Comparison of ENCODE assay signal across 11 cellular contexts in genomic region chr5:124707516-124707915, GRCh38. TPM values are rescaled to one million over a fixed set of nuclear protein-coding genes. Genes with fewer than 3 reads are reported as not detected.
DNase-seq lines count a peak whose midpoint lies in the region; ATAC-seq, FAIRE-seq and TF ChIP-seq lines count a peak whose summit lies in the region.
"Had no signal": no experiment of that assay in that cellular context is flagged by ENCODE, and none has a peak within 500 bp of the region (broad histone marks: within the 10 kb centered on the region; RNA-seq: fewer than 3 reads in every experiment).

No MANE protein-coding gene starts in this region.

- no peaks in the 10 kb centered on the region for H3K36me3 ChIP-seq in astrocyte (ENCODE audit: insufficient read depth, low read length)
- H3K36me3 ChIP-seq: esophagus squamous epithelium had no signal

- H3T11ph ChIP-seq in H9 (ENCODE audit: low read length) = no peak overlapping the region

- H2BK20ac ChIP-seq in H9 (ENCODE audit: low read depth, low read length, poor library complexity, severe bottlenecking) = no peak overlapping the region

- H3K4me1 Mint-ChIP-seq in H9 = peaks cover 93 to 98% of the 10 kb centered on the region in 2 experiments
- peaks cover 69% of the 10 kb centered on the region for H3K4me1 Mint-ChIP-seq in astrocyte (ENCODE audit: low read depth, unreplicated experiment)
- peaks cover 72% of the 10 kb centered on the region for H3K4me1 Mint-ChIP-seq in osteocyte (ENCODE audit: unreplicated experiment)
- no peaks in the 10 kb centered on the region for H3K4me1 Mint-ChIP-seq in MCF 10A (ENCODE audit: insufficient read depth, unreplicated experiment)

- H3K4me3 Mint-ChIP-seq in H9 (peak overlapping the region in 1 of 2 experiments; percentile 66; a peak in 2 of 5 replicates), astrocyte (ENCODE audit: unreplicated experiment) (no peak overlapping the region), osteocyte (ENCODE audit: unreplicated experiment) (no peak overlapping the region), MCF 10A (ENCODE audit: unreplicated experiment) (no peak overlapping the region)

- no peak overlapping the region for H2BK120ac ChIP-seq in H9 (ENCODE audit: low read depth, low read length, poor library complexity, severe bottlenecking)

- H3K79me2 ChIP-seq in H9 (ENCODE audit: insufficient read depth, low read length) (peaks cover 58% of the 10 kb centered on the region), astrocyte (ENCODE audit: insufficient read depth, low read length) (peaks cover 72% of the 10 kb centered on the region)

- H3K23ac ChIP-seq in H9 (ENCODE audit: insufficient read length, low read depth, low read length) = no peak overlapping the region

- H4K20me1 ChIP-seq in H9 (ENCODE audit: control insufficient read depth, insufficient read depth, insufficient read length) = no peaks in the 10 kb centered on the region
- H4K20me1 ChIP-seq in astrocyte (ENCODE audit: insufficient read depth, low read length) = peaks cover 74% of the 10 kb centered on the region

- H4K5ac ChIP-seq in H9 (ENCODE audit: insufficient read length, low read depth, low read length) = no peak overlapping the region

- FAIRE-seq in astrocyte (lab: Jason Lieb, UNC) = no peak

- H2AFZ ChIP-seq in H9 (ENCODE audit: low read length) (no peak overlapping the region), astrocyte (ENCODE audit: low read depth, low read length) (no peak overlapping the region)

- H3K36me3 Mint-ChIP-seq in H9 (ENCODE audit: insufficient read depth in 1 of 3, low read depth in 3 of 3) (peaks cover 1 to 10% (median 4%) of the 10 kb centered on the region in 3 experiments; a peak in 6 of 7 replicates), astrocyte (ENCODE audit: low read depth, unreplicated experiment) (peaks cover 18% of the 10 kb centered on the region), osteocyte (ENCODE audit: unreplicated experiment) (peaks cover 9% of the 10 kb centered on the region), MCF 10A (ENCODE audit: insufficient read depth, unreplicated experiment) (peaks cover 4% of the 10 kb centered on the region)

- H2AK5ac ChIP-seq in H9 (ENCODE audit: insufficient read length, low read length) = no peak overlapping the region

- H3K4me3 ChIP-seq in astrocyte (ENCODE audit: insufficient read depth, low read depth, low read length) = no peak overlapping the region

- H3K14ac ChIP-seq in H9 (ENCODE audit: insufficient read depth, low read length) = no peak overlapping the region

- H3K9me3 ChIP-seq in H9 (ENCODE audit: control insufficient read depth, low read depth, low read length) = no peaks in the 10 kb centered on the region
- no peaks in the 10 kb centered on the region for H3K9me3 ChIP-seq in astrocyte (ENCODE audit: insufficient read depth, low read depth, low read length)
- H3K9me3 ChIP-seq: esophagus squamous epithelium had no signal

- peaks cover 13% of the 10 kb centered on the region for H3K79me1 ChIP-seq in H9 (ENCODE audit: insufficient read depth, low read depth, low read length, poor library complexity, severe bottlenecking)

- H3K4me1 ChIP-seq in H9 (ENCODE audit: insufficient read depth, low read length) (peaks cover 28% of the 10 kb centered on the region; the same call in 1 of the 2 replicates), astrocyte (ENCODE audit: insufficient read depth, low read length) (peaks cover 8% of the 10 kb centered on the region)

- no peak overlapping the region for H2BK15ac ChIP-seq in H9 (ENCODE audit: low read depth, low read length)

- H4K8ac ChIP-seq in H9 (replicated peaks; ENCODE audit: insufficient read length, low read depth, low read length) = no peak overlapping the region

- H3K27ac Mint-ChIP-seq in H9 (peak overlapping the region; percentile 84 to 96 (median 90); a peak in 6 of 7 replicates), astrocyte (ENCODE audit: unreplicated experiment) (no peak overlapping the region), osteocyte (ENCODE audit: unreplicated experiment) (peak overlapping the region; percentile 59), MCF 10A (ENCODE audit: low read depth, unreplicated experiment) (no peak overlapping the region)

- no peak for TF ChIP-seq CTCF in GM13977 (IDR thresholded peaks at IDR 0.05; ENCODE audit: extremely low read depth, insufficient read depth, missing control alignments)
- no peak for TF ChIP-seq CTCF in H9 (conservative IDR thresholded peaks at IDR 0.05)
- no peak for TF ChIP-seq CTCF in astrocyte (IDR thresholded peaks at IDR 0.05; ENCODE audit: insufficient read depth, low read depth, low read length)
- TF ChIP-seq CTCF in osteocyte (IDR thresholded peaks at IDR 0.05) = no peak
- no peak for TF ChIP-seq CTCF in MCF 10A (IDR thresholded peaks at IDR 0.05; ENCODE audit: unreplicated experiment)

- no peak overlapping the region for H2BK5ac ChIP-seq in H9 (ENCODE audit: insufficient read length, low read length)

- no peak overlapping the region for H3K18ac ChIP-seq in H9 (ENCODE audit: insufficient read length, low read depth, low read length)

- no peak overlapping the region for H2BK12ac ChIP-seq in H9 (ENCODE audit: insufficient read length, low read depth, low read length)

- H3K23me2 ChIP-seq in H9 (ENCODE audit: insufficient read length, low read depth, low read length, poor library complexity, severe bottlenecking) = no peaks in the 10 kb centered on the region

- H3K27me3 Mint-ChIP-seq in H9 (ENCODE audit: low read depth) (no peaks in the 10 kb centered on the region), astrocyte (ENCODE audit: low read depth, unreplicated experiment) (no peaks in the 10 kb centered on the region), osteocyte (ENCODE audit: unreplicated experiment) (no peaks in the 10 kb centered on the region), MCF 10A (ENCODE audit: insufficient read depth, unreplicated experiment) (no peaks in the 10 kb centered on the region)

- H3K4me2 ChIP-seq in H9 (ENCODE audit: insufficient read depth, insufficient read length, low read length) (peak overlapping the region; percentile 2), astrocyte (ENCODE audit: low read length) (peak overlapping the region; percentile 67)

- no peak for ATAC-seq in esophagus mucosa

- peak; percentile 54 for DNase-seq in GM13977 (ENCODE audit: low spot score)
- no peak for DNase-seq in H9
- no peak for DNase-seq in astrocyte (ENCODE audit: low read depth)
- no peak for DNase-seq in osteocyte (ENCODE audit: extremely low spot score, unreplicated experiment)
- DNase-seq in stimulated activated CD4-positive, alpha-beta T cell treated with anti-CD3 and anti-CD28 coated beads, Interleukin-2, amount 100 ng/mL, for 48 hours = no peak
- no peak for DNase-seq in MCF 10A (ENCODE audit: unreplicated experiment)
- DNase-seq in superior temporal gyrus (ENCODE audit: extremely low spot score) = no peak
- DNase-seq: esophagus squamous epithelium, KG1, NCI-H446 had no signal

- CTCF ChIA-PET in MCF 10A (lab: Yijun Ruan, JAX) = interaction anchor here (0.9 kb wide), 1 partner anchor 10 kb away, joined by 3 read pairs; no protein-coding TSS in a partner anchor

- intact Hi-C loops in MCF 10A (cut with micrococcal nuclease) = no loop called here

- no TSS peak for BruUV-seq in MCF 10A (replicated peaks; lab: Mats Ljungman, UMichigan)

- no CpG with 5 or more reads among the region's 6 CpGs for whole genome bisulfite sequencing in H9 (ENCODE audit: extremely low coverage, insufficient read length, low lambda C conversion rate)

- H3K27me3 ChIP-seq in H9 (ENCODE audit: insufficient read depth, low read length) (no peaks in the 10 kb centered on the region), astrocyte (ENCODE audit: insufficient read depth, low read length) (no peaks in the 10 kb centered on the region)
- H3K27me3 ChIP-seq: esophagus squamous epithelium had no signal

- no peak overlapping the region for H4K91ac ChIP-seq in H9 (ENCODE audit: insufficient read length, low read depth, low read length)

- POLR2A ChIA-PET in MCF 10A (lab: Yijun Ruan, JAX) = interaction anchor here (0.9 kb wide), 1 partner anchor 9 kb away, joined by 3 read pairs; no protein-coding TSS in a partner anchor

- no peak overlapping the region for H3K9ac ChIP-seq in H9 (ENCODE audit: extremely low read depth, insufficient read length, low read length)
- H3K9ac ChIP-seq in astrocyte (ENCODE audit: low read length) = no peak overlapping the region

- H3K9me3 Mint-ChIP-seq in H9 = no peaks in the 10 kb centered on the region
- no peaks in the 10 kb centered on the region for H3K9me3 Mint-ChIP-seq in astrocyte (ENCODE audit: unreplicated experiment)
- H3K9me3 Mint-ChIP-seq in osteocyte (ENCODE audit: unreplicated experiment) = no peaks in the 10 kb centered on the region
- H3K9me3 Mint-ChIP-seq in MCF 10A (ENCODE audit: unreplicated experiment) = no peaks in the 10 kb centered on the region

- in situ Hi-C loops in GM13977 (cut with MboI; ENCODE audit: low pct_unique_long_range_greater_than_20kb, low sequenced_read_pairs, unreplicated experiment) = loop anchor here (10.0 kb wide), 1 partner anchor 53 kb away; no protein-coding TSS in a partner anchor

- H3K27ac ChIP-seq in H9 (ENCODE audit: insufficient read length, low read depth, low read length) (no peak overlapping the region), astrocyte (ENCODE audit: low read depth, low read length) (no peak overlapping the region)

- H3K56ac ChIP-seq in H9 (ENCODE audit: insufficient read length, low read depth, low read length) = no peak overlapping the region

- H3K4ac ChIP-seq in H9 (ENCODE audit: low read depth, low read length) = no peak overlapping the region

RNA-seq across cellular contexts. Expression of gene ZNF608, which starts 38.9 kb away (rescaled TPM):
- total RNA-seq in H9 (2021) (63.7 and 67.0 TPM in 2 replicates), astrocyte (57.3 and 61.5 TPM in 2 replicates), osteocyte (64.4 and 65.6 TPM in 2 replicates), esophagus mucosa (6.7 TPM), MCF 10A (2022) (8.4 and 10.4 TPM in 2 replicates)

Comparison
In these comparisons a context has a peak if more than half of its experiments do, and no peak if none do; other contexts are left out.
1. H3K27ac Mint-ChIP-seq: peak in H9 (3 of 3) and osteocyte (single experiment); none in astrocyte (single experiment) and MCF 10A (single experiment).